8 cellular contexts compared by ENCODE assay signal in the genomic region with DNA sequence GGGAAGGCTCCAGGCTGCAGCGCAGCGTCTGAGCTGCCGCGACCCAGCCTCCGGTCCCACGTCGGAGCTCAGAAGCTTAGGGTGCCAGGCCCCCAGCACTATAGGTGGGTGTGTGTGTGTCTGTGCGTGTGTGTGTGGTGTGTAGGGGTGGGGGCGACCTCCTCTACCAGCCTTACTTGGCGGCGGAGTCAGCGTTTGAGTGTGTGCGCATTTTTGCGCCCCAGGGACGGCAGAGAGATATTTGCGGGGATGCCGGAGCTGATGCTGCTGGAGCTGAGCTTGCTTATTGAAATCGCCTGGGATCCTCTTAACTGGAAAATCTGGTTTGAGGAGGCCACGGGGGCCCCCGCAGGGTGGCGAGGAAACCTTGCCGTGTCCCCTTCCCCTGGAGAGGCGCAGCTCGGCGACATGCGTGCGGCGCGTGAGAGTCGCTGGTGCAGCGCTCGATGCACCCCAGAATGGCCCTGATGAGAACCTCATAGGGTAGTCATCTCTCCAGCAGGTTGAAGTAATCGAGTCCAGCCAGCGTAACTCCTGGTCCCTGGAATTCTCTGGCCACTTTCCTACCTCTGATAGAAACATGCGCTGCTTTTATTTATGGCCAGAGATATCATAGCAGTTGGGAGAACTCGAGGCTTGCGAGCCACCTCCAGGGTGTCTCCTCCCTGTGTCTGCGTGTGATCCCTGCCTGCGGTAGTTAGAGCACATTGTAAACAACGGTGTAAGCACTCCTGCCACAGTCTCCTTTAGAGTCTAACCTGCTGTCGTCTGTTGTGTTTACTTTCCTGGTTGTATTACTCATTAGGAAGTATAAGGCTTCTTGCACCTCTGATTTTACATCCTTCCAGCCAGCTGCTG. TPM values are rescaled to one million over a fixed set of nuclear protein-coding genes. Genes with fewer than 3 reads are reported as not detected.
DNase-seq lines count a peak whose midpoint lies in the region; ATAC-seq and TF ChIP-seq lines count a peak whose summit lies in the region.

No MANE protein-coding gene starts in this region.

- no peak for TF ChIP-seq CTCF in mucosa of descending colon (IDR thresholded peaks at IDR 0.05)

- H3K4me1 ChIP-seq in mucosa of descending colon (ENCODE audit: low read depth), result no peaks in the 10 kb centered on the region

- H3K36me3 ChIP-seq in mucosa of descending colon (ENCODE audit: low read depth), result no peaks in the 10 kb centered on the region

- H3K9me3 ChIP-seq in mucosa of descending colon, result no peaks in the 10 kb centered on the region

- ATAC-seq in mucosa of descending colon (peak; percentile 30), GM18861 (IDR thresholded peaks at IDR 0.05; ENCODE audit: unreplicated experiment) (no peak), GM21723 (IDR thresholded peaks at IDR 0.05; ENCODE audit: unreplicated experiment) (no peak), GM21367 (IDR thresholded peaks at IDR 0.05; ENCODE audit: unreplicated experiment) (no peak)

- no peak overlapping the region for H3K4me3 ChIP-seq in mucosa of descending colon

- intact Hi-C loops in mucosa of descending colon (cut with DNase I, micrococcal nuclease), result no loop called here

- DNase-seq in Ammon's horn (ENCODE audit: low spot score), result peak; percentile 54
- DNase-seq in NCI-H1930 (lab: John Stamatoyannopoulos, UW), result peak; percentile 12 to 20
- DNase-seq in ecto neural progenitor cell (ENCODE audit: low spot score), result peak; percentile 61
- peak in 1 of 3 donors; percentile 2 for DNase-seq in mucosa of descending colon
- DNase-seq in activated T-cell treated with anti-CD3 and anti-CD28 coated beads, Interleukin-2, amount 50 U/mL, for 48 hours, result no peak

RNA-seq across cellular contexts. Expression of gene ADGRL3, which starts 2.7 kb away (rescaled TPM):
- 10 to 100 TPM in 1 of 3 donors, 1 to 10 TPM in 2; 4.3 to 10.8 (median 4.3) TPM for total RNA-seq in mucosa of descending colon

Comparison
In these comparisons a context has a peak if more than half of its experiments do, and no peak if none do; other contexts are left out.
1. DNase-seq: peak in Ammon's horn (single experiment), NCI-H1930 (2 of 2) and ecto neural progenitor cell (single experiment); none in activated T-cell treated with anti-CD3 and anti-CD28 coated beads, Interleukin-2, amount 50 U/mL, for 48 hours (0 of 2).